19 cellular contexts compared by ENCODE assay signal in genomic region chr14:75044760-75045159, GRCh38. TPM values are rescaled to one million over a fixed set of nuclear protein-coding genes. Genes with fewer than 3 reads are reported as not detected.
A peak's percentile ranks its signal among the peaks of the same experiment; 100 is the strongest.
DNase-seq lines count a peak whose midpoint lies in the region; ATAC-seq, FAIRE-seq and TF ChIP-seq lines count a peak whose summit lies in the region.
"Had no signal": no experiment of that assay in that cellular context is flagged by ENCODE, and none has a peak within 500 bp of the region (broad histone marks: within the 10 kb centered on the region; RNA-seq: fewer than 3 reads in every experiment).

No MANE protein-coding gene starts in this region.

- peak overlapping the region; percentile 11; the same call in 1 of the 2 replicates for H3K27ac ChIP-seq in ACC112 (ENCODE audit: low read depth, low read length)
- H3K27ac ChIP-seq in astrocyte (ENCODE audit: low read depth, low read length): no peak overlapping the region
- H3K27ac ChIP-seq in lower lobe of right lung: no peak overlapping the region
- H3K27ac ChIP-seq in CD8-positive, alpha-beta memory T cell (ENCODE audit: low read depth, low read length): no peak overlapping the region
- H3K27ac ChIP-seq: epithelial cell of prostate, SK-N-MC, suprapubic skin had no signal

- no peak overlapping the region for H3K27ac Mint-ChIP-seq in astrocyte (ENCODE audit: unreplicated experiment)
- H3K27ac Mint-ChIP-seq in CD8-positive, alpha-beta memory T cell: no peak overlapping the region

- H3K27me3 Mint-ChIP-seq in astrocyte (ENCODE audit: low read depth, unreplicated experiment): no peaks in the 10 kb centered on the region
- H3K27me3 Mint-ChIP-seq in CD8-positive, alpha-beta memory T cell: no peaks in the 10 kb centered on the region

- CTCF ChIA-PET in CD8-positive, alpha-beta memory T cell (lab: Charles Lee): no interaction called here

- H3K4me2 ChIP-seq in astrocyte (ENCODE audit: low read length): peak overlapping the region; percentile 53

- H3K27me3 ChIP-seq in ACC112 (ENCODE audit: insufficient read depth, low read length) (no peaks in the 10 kb centered on the region), astrocyte (ENCODE audit: insufficient read depth, low read length) (no peaks in the 10 kb centered on the region), lower lobe of right lung (ENCODE audit: low read depth) (no peaks in the 10 kb centered on the region)
- H3K27me3 ChIP-seq in CD8-positive, alpha-beta memory T cell (ENCODE audit: insufficient read depth, low read length, poor library complexity, severe bottlenecking): no peaks in the 10 kb centered on the region
- H3K27me3 ChIP-seq: dorsolateral prefrontal cortex, suprapubic skin had no signal

- no peaks in the 10 kb centered on the region for H4K20me1 ChIP-seq in astrocyte (ENCODE audit: insufficient read depth, low read length)

- intact Hi-C loops in lower lobe of right lung (cut with DNase I): no loop called here

- H3K4me3 ChIP-seq in ACC112 (ENCODE audit: low read depth, low read length) (peak overlapping the region; percentile 13; the same call in 1 of the 2 replicates), astrocyte (ENCODE audit: insufficient read depth, low read depth, low read length) (no peak overlapping the region), lower lobe of right lung (no peak overlapping the region)
- H3K4me3 ChIP-seq in CD8-positive, alpha-beta memory T cell (ENCODE audit: low read length): no peak overlapping the region
- H3K4me3 ChIP-seq: SK-N-MC, suprapubic skin had no signal

- peak; percentile 18 to 27 for ATAC-seq in lower lobe of right lung
- ATAC-seq in GM18861 (IDR thresholded peaks at IDR 0.05; ENCODE audit: unreplicated experiment): no peak
- no peak for ATAC-seq in HG03565 (IDR thresholded peaks at IDR 0.05; ENCODE audit: unreplicated experiment)
- ATAC-seq: activated CD4-positive, CD25-positive, alpha-beta regulatory T cell treated with anti-CD3 and anti-CD28 coated beads, Interleukin-2, amount 50 U/mL, for 24 hours had no signal

- DNase-seq in GM03348 (ENCODE audit: low spot score) (peak; percentile 14), astrocyte (ENCODE audit: low read depth) (no peak), lower lobe of right lung (no peak)
- no peak for DNase-seq in CD8-positive, alpha-beta memory T cell
- DNase-seq: activated effector memory CD4-positive, alpha-beta T cell treated with Interleukin-2 at 50 U/mL for 16 hours; AML-193; amniotic stem cell; caudate nucleus; dorsolateral prefrontal cortex; NCI-H1417 treated with DMSO at 0.1 percent for 48 hours; NCI-H774 had no signal

- peaks cover under 1% of the 10 kb centered on the region for H3K9me3 Mint-ChIP-seq in astrocyte (ENCODE audit: unreplicated experiment)
- H3K9me3 Mint-ChIP-seq in CD8-positive, alpha-beta memory T cell: no peaks in the 10 kb centered on the region

- POLR2A ChIA-PET in CD8-positive, alpha-beta memory T cell (lab: Charles Lee): no interaction called here

- H3K36me3 ChIP-seq in ACC112 (ENCODE audit: insufficient read depth, low read length) (peaks cover 30% of the 10 kb centered on the region), astrocyte (ENCODE audit: insufficient read depth, low read length) (no peaks in the 10 kb centered on the region), lower lobe of right lung (peaks cover 18% of the 10 kb centered on the region)
- no peaks in the 10 kb centered on the region for H3K36me3 ChIP-seq in CD8-positive, alpha-beta memory T cell (ENCODE audit: insufficient read depth, low read length)
- H3K36me3 ChIP-seq: suprapubic skin had no signal

- H3K9ac ChIP-seq in astrocyte (ENCODE audit: low read length): no peak overlapping the region

- no peak for TF ChIP-seq CTCF in astrocyte (IDR thresholded peaks at IDR 0.05; ENCODE audit: insufficient read depth, low read depth, low read length)
- TF ChIP-seq CTCF in lower lobe of right lung (IDR thresholded peaks at IDR 0.05): no peak

- H3K36me3 Mint-ChIP-seq in astrocyte (ENCODE audit: low read depth, unreplicated experiment): no peaks in the 10 kb centered on the region
- H3K36me3 Mint-ChIP-seq in CD8-positive, alpha-beta memory T cell: peaks cover 0 to 31% (median 8%) of the 10 kb centered on the region in 3 donors

- no peak overlapping the region for H2AFZ ChIP-seq in ACC112 (ENCODE audit: low read length, unreplicated experiment)
- H2AFZ ChIP-seq in astrocyte (ENCODE audit: low read depth, low read length): no peak overlapping the region

- H3K4me1 Mint-ChIP-seq in astrocyte (ENCODE audit: low read depth, unreplicated experiment): peaks cover 25% of the 10 kb centered on the region
- peaks cover 37 to 64% (median 52%) of the 10 kb centered on the region in 3 donors for H3K4me1 Mint-ChIP-seq in CD8-positive, alpha-beta memory T cell

- H3K79me2 ChIP-seq in ACC112 (ENCODE audit: control insufficient read depth, insufficient read depth, low read length, unreplicated experiment) (peaks cover 62% of the 10 kb centered on the region), astrocyte (ENCODE audit: insufficient read depth, low read length) (peaks cover 10% of the 10 kb centered on the region)

- H3K4me1 ChIP-seq in ACC112 (ENCODE audit: control insufficient read depth, insufficient read depth, low read length, unreplicated experiment): peaks cover 59% of the 10 kb centered on the region
- peaks cover 12% of the 10 kb centered on the region for H3K4me1 ChIP-seq in astrocyte (ENCODE audit: insufficient read depth, low read length)
- peaks cover 52% of the 10 kb centered on the region for H3K4me1 ChIP-seq in lower lobe of right lung
- H3K4me1 ChIP-seq in CD8-positive, alpha-beta memory T cell (ENCODE audit: insufficient read depth, low read length): peaks cover 10% of the 10 kb centered on the region

- H3K4me3 Mint-ChIP-seq in astrocyte (ENCODE audit: unreplicated experiment): peak overlapping the region; percentile 23
- no peak overlapping the region for H3K4me3 Mint-ChIP-seq in CD8-positive, alpha-beta memory T cell

- no peaks in the 10 kb centered on the region for H3K9me3 ChIP-seq in astrocyte (ENCODE audit: insufficient read depth, low read depth, low read length)
- H3K9me3 ChIP-seq in lower lobe of right lung: no peaks in the 10 kb centered on the region
- no peaks in the 10 kb centered on the region for H3K9me3 ChIP-seq in CD8-positive, alpha-beta memory T cell (ENCODE audit: low read length)
- H3K9me3 ChIP-seq: suprapubic skin had no signal

- FAIRE-seq in astrocyte (lab: Jason Lieb, UNC): no peak
- FAIRE-seq: G401.6 had no signal

RNA-seq across cellular contexts. Expression of gene MLH3, which starts 6.5 kb away (rescaled TPM):
- total RNA-seq in astrocyte: 12.7 and 12.9 TPM in 2 replicates
- 27.2 TPM for total RNA-seq in lower lobe of right lung
- 10 to 100 TPM; 16.2 to 16.7 TPM for total RNA-seq in CD8-positive, alpha-beta memory T cell
- polyA plus RNA-seq in CD8-positive, alpha-beta memory T cell: 10.4 TPM

RNA-seq across cellular contexts. Expression of gene ACYP1, which starts 19.1 kb away (rescaled TPM):
- total RNA-seq in astrocyte (6.9 and 8.9 TPM in 2 replicates), lower lobe of right lung (19.7 TPM)
- total RNA-seq in CD8-positive, alpha-beta memory T cell: 10 to 100 TPM; 37.4 to 39.2 TPM
- polyA plus RNA-seq in CD8-positive, alpha-beta memory T cell: 20.1 TPM

RNA-seq across cellular contexts. Expression of gene ZC2HC1C, which starts 24.7 kb away (rescaled TPM):
- total RNA-seq in astrocyte: 1.4 and 1.7 TPM in 2 replicates
- total RNA-seq in lower lobe of right lung: 4.7 TPM
- 1 to 10 TPM in 1 of 2 experiments, under 1 TPM in 1; 0.81 to 2.2 TPM for total RNA-seq in CD8-positive, alpha-beta memory T cell
- polyA plus RNA-seq in CD8-positive, alpha-beta memory T cell: 1.1 TPM

RNA-seq across cellular contexts. Expression of gene EIF2B2, which starts 42.0 kb away (rescaled TPM):
- total RNA-seq in astrocyte (37.7 TPM in 2 replicates), lower lobe of right lung (30.4 TPM)
- 10 to 100 TPM; 57.4 to 66.7 TPM for total RNA-seq in CD8-positive, alpha-beta memory T cell
- polyA plus RNA-seq in CD8-positive, alpha-beta memory T cell: 28.3 TPM

Comparison
In these comparisons a context has a peak if more than half of its experiments do, and no peak if none do; other contexts are left out.
1. ATAC-seq: peak in lower lobe of right lung (2 of 2); none in GM18861 (single experiment) and HG03565 (single experiment).